8 cellular contexts compared by ENCODE assay signal in genomic region chr2:75710577-75711253, GRCh38. TPM values are rescaled to one million over a fixed set of nuclear protein-coding genes. Genes with fewer than 3 reads are reported as not detected.
DNase-seq lines count a peak whose midpoint lies in the region; ATAC-seq and TF ChIP-seq lines count a peak whose summit lies in the region.

TSS of gene GCFC2 (minus strand) at chr2:75710915. CDS start at chr2:75710855, 60 bp downstream.

- peak; percentile 28 to 43 for TF ChIP-seq CTCF in Caco-2 (IDR thresholded peaks at IDR 0.05; ENCODE audit: insufficient read depth in 1 of 2, low read depth in 1 of 2, low read length in 1 of 2, severe bottlenecking in 1 of 2, unreplicated experiment in 1 of 2)
- TF ChIP-seq CTCF in endodermal cell (conservative IDR thresholded peaks at IDR 0.05), result peak; percentile 73

- 5 to 19% methylated on average over 14 to 66 of the region's 66 CpGs for WGBS in endodermal cell (ENCODE audit: insufficient coverage in 1 of 2, insufficient read length in 1 of 2), 2 experiments
- WGBS in mesodermal cell (ENCODE audit: insufficient coverage in 2 of 2), 2 experiments, result 1 to 4% methylated on average over 39 to 60 of the region's 66 CpGs

- H3K4me3 ChIP-seq in Caco-2 (ENCODE audit: low read depth, low read length), result peak within 1 kb of the TSS; percentile 69
- H3K4me3 ChIP-seq in endodermal cell (ENCODE audit: low read length), result peak within 1 kb of the TSS; percentile 80
- peak within 1 kb of the TSS; percentile 62 for H3K4me3 ChIP-seq in mesodermal cell (ENCODE audit: extremely low read depth, insufficient read depth, low read length, poor library complexity, severe bottlenecking)

- H3K36me3 ChIP-seq in Caco-2 (ENCODE audit: control insufficient read depth, insufficient read depth, low read length) (no peaks in the 10 kb centered on the region), endodermal cell (ENCODE audit: control insufficient read depth, insufficient read depth, low read length) (peaks cover 8% of the 10 kb centered on the region), mesodermal cell (ENCODE audit: control insufficient read depth, insufficient read depth, low read length) (no peaks in the 10 kb centered on the region)

- H3K27me3 Mint-ChIP-seq in Caco-2 (ENCODE audit: insufficient read depth, unreplicated experiment) (peaks cover 6% of the 10 kb centered on the region), endodermal cell (ENCODE audit: insufficient read depth) (no peaks in the 10 kb centered on the region)
- H3K27me3 Mint-ChIP-seq in activated CD8-positive, alpha-beta memory T cell treated with anti-CD3 and anti-CD28 coated beads, Interleukin-2, amount 10 ng/mL, durations not matched to agents 7 days and 5 days, result peaks cover 6% of the 10 kb centered on the region

- intact Hi-C loops in Caco-2 (cut with micrococcal nuclease; ENCODE audit: unreplicated experiment), result loop anchor here (2.0 kb wide), 1 partner anchor 64 kb away; the partner anchor contains the start of gene MRPL19

- peaks cover 15% of the 10 kb centered on the region for H3K4me1 Mint-ChIP-seq in Caco-2 (ENCODE audit: low read depth, unreplicated experiment)
- H3K4me1 Mint-ChIP-seq in activated CD8-positive, alpha-beta memory T cell treated with anti-CD3 and anti-CD28 coated beads, Interleukin-2, amount 10 ng/mL, durations not matched to agents 7 days and 5 days, result peaks cover 33% of the 10 kb centered on the region
- H3K4me1 Mint-ChIP-seq in endodermal cell, result peaks cover 21% of the 10 kb centered on the region

- POLR2A ChIA-PET in Caco-2 (lab: Charles Lee), result interaction anchor here (0.8 to 1.2 kb wide), 2 partner anchors 11 to 64 kb away, joined by 3 to 4 read pairs; partner anchors contain the start of gene MRPL19

- no peaks in the 10 kb centered on the region for H3K9me3 Mint-ChIP-seq in Caco-2 (ENCODE audit: unreplicated experiment)
- H3K9me3 Mint-ChIP-seq in activated CD8-positive, alpha-beta memory T cell treated with anti-CD3 and anti-CD28 coated beads, Interleukin-2, amount 10 ng/mL, durations not matched to agents 7 days and 5 days (ENCODE audit: low read depth), result no peaks in the 10 kb centered on the region
- H3K9me3 Mint-ChIP-seq in endodermal cell, result peaks cover 6% of the 10 kb centered on the region

- no TSS peak for BruUV-seq in Caco-2 (replicated peaks; lab: Mats Ljungman, UMichigan)

- peak within 1 kb of the TSS; percentile 94 for H3K27ac Mint-ChIP-seq in Caco-2 (ENCODE audit: unreplicated experiment)
- H3K27ac Mint-ChIP-seq in activated CD8-positive, alpha-beta memory T cell treated with anti-CD3 and anti-CD28 coated beads, Interleukin-2, amount 10 ng/mL, durations not matched to agents 7 days and 5 days, result peak within 1 kb of the TSS; percentile 97
- peak within 1 kb of the TSS; percentile 91 for H3K27ac Mint-ChIP-seq in endodermal cell

- CTCF ChIA-PET in Caco-2 (lab: Charles Lee), result interaction anchor here (1.2 to 1.7 kb wide), 3 partner anchors 19 to 83 kb away, joined by 4 to 7 read pairs (median 6); no protein-coding TSS in a partner anchor
- CTCF ChIA-PET in activated CD8-positive, alpha-beta memory T cell treated with anti-CD3 and anti-CD28 coated beads, Interleukin-2, amount 10 ng/mL, durations not matched to agents 7 days and 5 days (lab: Charles Lee), result interaction anchor here (2.6 kb wide), 1 partner anchor 33 kb away, joined by 9 read pairs; no protein-coding TSS in a partner anchor

- DNase-seq in Caco-2 (peak; percentile 88 to 93), HT1080 (ENCODE audit: low read depth) (peak; percentile 92), NOMO-1 treated with dmso at 0.1 percent for 144 hours (lab: John Stamatoyannopoulos, UW; ENCODE audit: unreplicated experiment) (peak; percentile 81), endodermal cell (peak; percentile 95)
- DNase-seq in activated CD8-positive, alpha-beta memory T cell treated with anti-CD3 and anti-CD28 coated beads, Interleukin-2, amount 10 ng/mL, durations not matched to agents 7 days and 5 days, result peak; percentile 88
- DNase-seq in stimulated activated CD8-positive, alpha-beta memory T cell treated with anti-CD3 and anti-CD28 coated beads, Interleukin-15, amount 100 ng/mL, for 48 hours (ENCODE audit: low read depth in 2 of 2), result peak; percentile 82 to 83

- H3K27me3 ChIP-seq in Caco-2 (replicated peaks; ENCODE audit: control insufficient read depth, insufficient read depth, low read length), result no peaks in the 10 kb centered on the region
- H3K27me3 ChIP-seq in endodermal cell (ENCODE audit: control insufficient read depth, insufficient read depth, low read length, poor library complexity, severe bottlenecking), result no peaks in the 10 kb centered on the region

- H3K9ac ChIP-seq in endodermal cell (ENCODE audit: extremely low read depth, low read length, poor library complexity, severe bottlenecking), result peak within 1 kb of the TSS; percentile 50

- H3K27ac ChIP-seq in endodermal cell (ENCODE audit: low read depth, low read length) (peak within 1 kb of the TSS; percentile 91), mesodermal cell (ENCODE audit: low read depth, low read length, severe bottlenecking) (peak within 1 kb of the TSS; percentile 96)

- H3K4me3 Mint-ChIP-seq in Caco-2 (ENCODE audit: unreplicated experiment), result peak within 1 kb of the TSS; percentile 74
- H3K4me3 Mint-ChIP-seq in activated CD8-positive, alpha-beta memory T cell treated with anti-CD3 and anti-CD28 coated beads, Interleukin-2, amount 10 ng/mL, durations not matched to agents 7 days and 5 days, result peak within 1 kb of the TSS; percentile 81
- peak within 1 kb of the TSS; percentile 70 for H3K4me3 Mint-ChIP-seq in endodermal cell

- peaks cover 9% of the 10 kb centered on the region for H3K36me3 Mint-ChIP-seq in Caco-2 (ENCODE audit: insufficient read depth, unreplicated experiment)
- peaks cover 9% of the 10 kb centered on the region for H3K36me3 Mint-ChIP-seq in activated CD8-positive, alpha-beta memory T cell treated with anti-CD3 and anti-CD28 coated beads, Interleukin-2, amount 10 ng/mL, durations not matched to agents 7 days and 5 days
- H3K36me3 Mint-ChIP-seq in endodermal cell (ENCODE audit: low read depth), result peaks cover 14% of the 10 kb centered on the region

- H3K9me3 ChIP-seq in Caco-2 (no peaks in the 10 kb centered on the region), endodermal cell (ENCODE audit: control insufficient read depth, low read length) (no peaks in the 10 kb centered on the region), mesodermal cell (ENCODE audit: control insufficient read depth, low read length) (no peaks in the 10 kb centered on the region)

- H3K4me1 ChIP-seq in Caco-2 (peaks cover 7% of the 10 kb centered on the region; the same call in 1 of the 2 replicates), endodermal cell (ENCODE audit: control insufficient read depth, insufficient read depth, low read length) (no peaks in the 10 kb centered on the region), mesodermal cell (ENCODE audit: control insufficient read depth, insufficient read depth, low read length, poor library complexity, severe bottlenecking) (peaks cover 11% of the 10 kb centered on the region)

- peak; percentile 93 for ATAC-seq in GM21360 (IDR thresholded peaks at IDR 0.05; ENCODE audit: unreplicated experiment)
- ATAC-seq in activated CD8-positive, alpha-beta memory T cell treated with anti-CD3 and anti-CD28 coated beads, Interleukin-2, amount 10 ng/mL, durations not matched to agents 7 days and 5 days, result peak; percentile 89

RNA-seq across cellular contexts. Expression of gene GCFC2, which starts in this region (rescaled TPM):
- total RNA-seq in Caco-2 (2022), result 22.5 and 26.4 TPM in 2 replicates
- 19.8 and 25.0 TPM in 2 replicates for total RNA-seq in HT1080 (2014; rRNA removed; shearing (Covaris generic))
- polyA plus RNA-seq in HT1080 (2015; cell fraction: cytosol; rRNA removed), result 16.5 and 19.6 TPM in 2 replicates
- polyA plus RNA-seq in HT1080 (2015; cell fraction: nucleus; rRNA removed), result 23.2 and 28.3 TPM in 2 replicates
- total RNA-seq in activated CD8-positive, alpha-beta memory T cell treated with anti-CD3 and anti-CD28 coated beads, Interleukin-2, amount 10 ng/mL, durations not matched to agents 7 days and 5 days, result 10 to 100 TPM; 17.1 to 27.0 TPM
- total RNA-seq in endodermal cell, result 10 to 100 TPM; 18.6 to 28.7 TPM
- polyA plus RNA-seq in endodermal cell (2013, experiment 1 of 2), result 29.2 TPM
- 25.0 TPM for polyA plus RNA-seq in endodermal cell (2013, experiment 2 of 2)
- polyA plus RNA-seq in mesodermal cell (2013, experiment 1 of 2), result 16.1 TPM
- polyA plus RNA-seq in mesodermal cell (2013, experiment 2 of 2), result 20.0 TPM

Comparison
In these comparisons a context has a peak if more than half of its experiments do, and no peak if none do; other contexts are left out.
1. Peak in every context shown above with its lines: DNase-seq, ATAC-seq, H3K4me3 ChIP-seq and H3K27ac ChIP-seq.